ENCODE assay signal across 25 cellular contexts in the genomic region with DNA sequence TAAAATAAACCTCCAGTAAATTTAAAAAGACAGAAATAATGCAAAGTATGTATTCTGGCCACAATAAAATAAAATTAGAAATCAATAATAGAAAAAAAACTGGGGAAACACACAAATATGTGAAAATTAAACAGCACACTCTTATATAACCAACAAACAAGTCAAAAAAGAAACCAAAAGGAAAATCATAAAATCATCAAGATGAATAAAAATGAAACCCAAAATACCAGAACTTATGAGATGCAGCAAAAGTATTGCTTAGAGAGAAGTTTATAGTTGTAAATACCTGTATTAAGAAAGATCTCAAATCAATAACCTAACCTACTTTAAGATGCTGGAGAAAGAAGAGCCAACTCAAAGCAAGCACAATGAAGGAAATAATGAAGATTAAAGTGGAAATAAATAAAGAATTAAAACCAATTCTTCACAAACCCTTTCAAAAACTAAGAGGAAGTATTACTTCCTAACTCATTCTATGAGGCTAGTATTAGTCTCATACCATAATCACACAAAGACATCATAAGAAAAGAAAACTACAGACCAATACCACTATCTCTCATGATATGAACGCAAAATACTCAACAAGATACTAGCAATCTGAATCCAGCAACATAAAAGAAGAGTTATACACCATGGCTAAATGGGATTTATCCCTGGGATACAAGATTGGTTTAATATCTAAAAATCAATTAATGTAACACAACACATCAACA. TPM values are rescaled to one million over a fixed set of nuclear protein-coding genes. Genes with fewer than 3 reads are reported as not detected.
DNase-seq lines count a peak whose midpoint lies in the region; ATAC-seq, FAIRE-seq and TF ChIP-seq lines count a peak whose summit lies in the region.
"Had no signal": no experiment of that assay in that cellular context is flagged by ENCODE, and none has a peak within 500 bp of the region (broad histone marks: within the 10 kb centered on the region; RNA-seq: fewer than 3 reads in every experiment).

No MANE protein-coding gene starts in this region.

- TF ChIP-seq CTCF in natural killer cell (IDR thresholded peaks at IDR 0.05), result no peak
- TF ChIP-seq CTCF in tibial artery (IDR thresholded peaks at IDR 0.05), result no peak

- H3K4me1 Mint-ChIP-seq in activated CD4-positive, alpha-beta T cell treated with anti-CD3 and anti-CD28 coated beads for 36 hours, result peaks cover 12% of the 10 kb centered on the region
- H3K4me1 Mint-ChIP-seq in activated T-helper 17 cell treated with anti-CD3 and anti-CD28 coated beads, Interleukin-2, amount 50 U/mL, for 72 hours, result peaks cover 11% of the 10 kb centered on the region
- H3K4me1 Mint-ChIP-seq in natural killer cell, result peaks cover 7 to 14% of the 10 kb centered on the region in 2 donors

- peaks cover 0 to 18% of the 10 kb centered on the region in 2 donors for H3K27me3 ChIP-seq in tibial artery
- H3K27me3 ChIP-seq: BE2C, brain microvascular endothelial cell, uterus had no signal

- no peaks in the 10 kb centered on the region for H3K36me3 ChIP-seq in tibial artery
- H3K36me3 ChIP-seq: BE2C, brain microvascular endothelial cell, heart right ventricle, left lung, uterus had no signal

- peaks cover 2% of the 10 kb centered on the region for H3K36me3 Mint-ChIP-seq in activated CD4-positive, alpha-beta T cell treated with anti-CD3 and anti-CD28 coated beads for 36 hours (ENCODE audit: low read depth)
- no peaks in the 10 kb centered on the region for H3K36me3 Mint-ChIP-seq in activated T-helper 17 cell treated with anti-CD3 and anti-CD28 coated beads, Interleukin-2, amount 50 U/mL, for 72 hours (ENCODE audit: low read depth)
- peaks cover 12% of the 10 kb centered on the region for H3K36me3 Mint-ChIP-seq in natural killer cell

- peak; percentile 42 for ATAC-seq in activated CD4-positive, alpha-beta T cell treated with anti-CD3 and anti-CD28 coated beads for 36 hours
- peak; percentile 61 for ATAC-seq in activated T-helper 17 cell treated with anti-CD3 and anti-CD28 coated beads, Interleukin-2, amount 50 U/mL, for 72 hours (replicated peaks)
- no peak for ATAC-seq in natural killer cell
- ATAC-seq: heart right ventricle, left lung had no signal

- CTCF ChIA-PET in activated CD4-positive, alpha-beta T cell treated with anti-CD3 and anti-CD28 coated beads for 36 hours (lab: Charles Lee), result no interaction called here

- no peak overlapping the region for H3K4me3 Mint-ChIP-seq in activated CD4-positive, alpha-beta T cell treated with anti-CD3 and anti-CD28 coated beads for 36 hours
- H3K4me3 Mint-ChIP-seq in activated T-helper 17 cell treated with anti-CD3 and anti-CD28 coated beads, Interleukin-2, amount 50 U/mL, for 72 hours, result peak overlapping the region; percentile 33
- peak overlapping the region; percentile 25 for H3K4me3 Mint-ChIP-seq in natural killer cell

- peaks cover 15% of the 10 kb centered on the region for H3K9me3 Mint-ChIP-seq in activated CD4-positive, alpha-beta T cell treated with anti-CD3 and anti-CD28 coated beads for 36 hours (ENCODE audit: low read depth)
- peaks cover 5% of the 10 kb centered on the region for H3K9me3 Mint-ChIP-seq in activated T-helper 17 cell treated with anti-CD3 and anti-CD28 coated beads, Interleukin-2, amount 50 U/mL, for 72 hours
- H3K9me3 Mint-ChIP-seq in natural killer cell, result peaks cover 3 to 4% of the 10 kb centered on the region in 2 donors

- H3K27me3 Mint-ChIP-seq in activated CD4-positive, alpha-beta T cell treated with anti-CD3 and anti-CD28 coated beads for 36 hours, result no peaks in the 10 kb centered on the region
- H3K27me3 Mint-ChIP-seq in activated T-helper 17 cell treated with anti-CD3 and anti-CD28 coated beads, Interleukin-2, amount 50 U/mL, for 72 hours, result no peaks in the 10 kb centered on the region
- H3K27me3 Mint-ChIP-seq in natural killer cell (ENCODE audit: low read depth in 2 of 2), result peaks cover 6 to 8% of the 10 kb centered on the region in 2 donors

- intact Hi-C loops in activated CD4-positive, alpha-beta T cell treated with anti-CD3 and anti-CD28 coated beads for 36 hours (cut with DNase I, micrococcal nuclease), result no loop called here
- intact Hi-C loops in natural killer cell (cut with micrococcal nuclease), result no loop called here
- intact Hi-C loops in tibial artery (cut with DNase I; ENCODE audit: low total_unique reads), result no loop called here

- peak overlapping the region; percentile 27 for H3K27ac Mint-ChIP-seq in activated CD4-positive, alpha-beta T cell treated with anti-CD3 and anti-CD28 coated beads for 36 hours
- peak overlapping the region; percentile 74 for H3K27ac Mint-ChIP-seq in activated T-helper 17 cell treated with anti-CD3 and anti-CD28 coated beads, Interleukin-2, amount 50 U/mL, for 72 hours
- peak overlapping the region; percentile 5 to 61 for H3K27ac Mint-ChIP-seq in natural killer cell

- POLR2A ChIA-PET in activated CD4-positive, alpha-beta T cell treated with anti-CD3 and anti-CD28 coated beads for 36 hours (lab: Charles Lee), result no interaction called here

- no peak overlapping the region for H3K4me3 ChIP-seq in tibial artery
- H3K4me3 ChIP-seq: coronary artery, heart right ventricle, left lung, uterus had no signal

- peaks cover 0 to 5% (median 4%) of the 10 kb centered on the region in 3 donors for H3K9me3 ChIP-seq in tibial artery
- H3K9me3 ChIP-seq: BE2C had no signal

- no peaks in the 10 kb centered on the region for H3K4me1 ChIP-seq in tibial artery
- H3K4me1 ChIP-seq: BE2C, left lung, uterus had no signal

- H3K27ac ChIP-seq in tibial artery, result no peak overlapping the region
- H3K27ac ChIP-seq: brain microvascular endothelial cell, coronary artery, left lung, uterus had no signal

- DNase-seq in activated CD4-positive, alpha-beta T cell treated with anti-CD3 and anti-CD28 coated beads for 36 hours, result no peak
- DNase-seq in activated CD4-positive, alpha-beta T cell treated with anti-CD3 and anti-CD28 coated beads, Interleukin-2, amount 50 U/mL, for 48 hours, result no peak
- no peak for DNase-seq in GM18507 (ENCODE audit: extremely low spot score, insufficient read length, low read depth)
- DNase-seq in natural killer cell, result no peak
- no peak for DNase-seq in NCI-H1930 (lab: John Stamatoyannopoulos, UW)
- no peak for DNase-seq in tibial artery
- no peak for DNase-seq in medulla oblongata (ENCODE audit: extremely low spot score)
- DNase-seq: BE2C, brain microvascular endothelial cell, DMS 273 treated with DMSO at 0.1 percent for 48 hours, heart right ventricle, Kasumi-1, left lung, NCI-H1092 treated with DMSO at 0.1 percent for 48 hours, NCI-H2081, NCI-H446 treated with DMSO at 0.1 percent for 48 hours, uterus had no signal

- FAIRE-seq in GM18507 (lab: Jason Lieb, UNC), result peak; percentile 74

RNA-seq across cellular contexts. Expression of a gene that starts 6.4 kb away (rescaled TPM):
- total RNA-seq in activated CD4-positive, alpha-beta T cell treated with anti-CD3 and anti-CD28 coated beads for 36 hours, result not detected
- not detected for total RNA-seq in activated T-helper 17 cell treated with anti-CD3 and anti-CD28 coated beads, Interleukin-2, amount 50 U/mL, for 72 hours
- total RNA-seq in natural killer cell, result not detected
- total RNA-seq: A172, G401, heart right ventricle, left lung, pulmonary artery endothelial cell, RPMI7951, skeletal muscle tissue, subcutaneous adipose tissue, uterus had no signal

RNA-seq across cellular contexts. Expression of a gene that starts 8.5 kb away (rescaled TPM):
- total RNA-seq in activated CD4-positive, alpha-beta T cell treated with anti-CD3 and anti-CD28 coated beads for 36 hours, result not detected
- not detected for total RNA-seq in activated T-helper 17 cell treated with anti-CD3 and anti-CD28 coated beads, Interleukin-2, amount 50 U/mL, for 72 hours
- total RNA-seq in natural killer cell, result not detected
- total RNA-seq: A172, G401, heart right ventricle, left lung, pulmonary artery endothelial cell, RPMI7951, skeletal muscle tissue, subcutaneous adipose tissue, uterus had no signal

RNA-seq across cellular contexts. Expression of a gene that starts 13.7 kb away (rescaled TPM):
- not detected for total RNA-seq in activated CD4-positive, alpha-beta T cell treated with anti-CD3 and anti-CD28 coated beads for 36 hours
- not detected for total RNA-seq in activated T-helper 17 cell treated with anti-CD3 and anti-CD28 coated beads, Interleukin-2, amount 50 U/mL, for 72 hours
- not detected for total RNA-seq in natural killer cell
- total RNA-seq: A172, G401, heart right ventricle, pulmonary artery endothelial cell, RPMI7951, skeletal muscle tissue, subcutaneous adipose tissue, uterus had no signal

RNA-seq across cellular contexts. Expression of a gene that starts 15.4 kb away (rescaled TPM):
- total RNA-seq in activated CD4-positive, alpha-beta T cell treated with anti-CD3 and anti-CD28 coated beads for 36 hours, result not detected
- not detected for total RNA-seq in activated T-helper 17 cell treated with anti-CD3 and anti-CD28 coated beads, Interleukin-2, amount 50 U/mL, for 72 hours
- total RNA-seq in natural killer cell, result not detected
- total RNA-seq: A172, G401, heart right ventricle, left lung, pulmonary artery endothelial cell, RPMI7951, skeletal muscle tissue, subcutaneous adipose tissue, uterus had no signal

RNA-seq across cellular contexts. Expression of a gene that starts 25.0 kb away (rescaled TPM):
- not detected for total RNA-seq in activated CD4-positive, alpha-beta T cell treated with anti-CD3 and anti-CD28 coated beads for 36 hours
- total RNA-seq in activated T-helper 17 cell treated with anti-CD3 and anti-CD28 coated beads, Interleukin-2, amount 50 U/mL, for 72 hours, result not detected
- not detected for total RNA-seq in natural killer cell
- total RNA-seq: A172, G401, heart right ventricle, left lung, pulmonary artery endothelial cell, RPMI7951, skeletal muscle tissue, subcutaneous adipose tissue, uterus had no signal

Comparison
In these comparisons a context has a peak if more than half of its experiments do, and no peak if none do; other contexts are left out.
1. ATAC-seq: peak in activated CD4-positive, alpha-beta T cell treated with anti-CD3 and anti-CD28 coated beads for 36 hours (single experiment) and activated T-helper 17 cell treated with anti-CD3 and anti-CD28 coated beads, Interleukin-2, amount 50 U/mL, for 72 hours (single experiment); none in natural killer cell (0 of 3).
2. Peak in every context shown above with its lines, with median percentiles within 50 percentile points of each other: H3K27ac Mint-ChIP-seq.